In the genomic region with DNA sequence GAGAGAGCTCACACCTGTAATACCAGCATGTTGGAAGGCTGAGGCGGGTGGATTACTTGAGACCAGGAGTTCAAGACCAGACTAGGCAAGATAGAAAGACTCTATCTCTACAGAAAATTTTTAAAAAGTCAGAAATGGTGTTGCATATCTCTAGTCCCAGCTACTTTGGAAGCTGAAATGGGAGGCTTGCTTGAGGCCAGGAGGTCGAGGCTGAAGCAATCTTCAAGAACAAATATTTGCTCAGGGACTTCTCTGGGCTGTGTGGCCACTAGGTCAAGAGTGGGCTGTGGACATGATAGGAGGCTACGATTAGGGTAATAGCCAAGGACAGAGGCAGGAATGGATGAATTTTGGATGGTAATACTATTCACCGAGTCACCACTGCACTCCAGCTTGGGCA, we compare ENCODE assay signal across 1 cellular context.
TF ChIP-seq lines count a peak whose summit lies in the region.

No MANE protein-coding gene starts in this region.

TF ChIP-seq in HepG2, 621 proteins besides CTCF, POLR2A, EP300 and RAD21 (continued from another document and continues in another):
- TF ChIP-seq, protein P1, sequence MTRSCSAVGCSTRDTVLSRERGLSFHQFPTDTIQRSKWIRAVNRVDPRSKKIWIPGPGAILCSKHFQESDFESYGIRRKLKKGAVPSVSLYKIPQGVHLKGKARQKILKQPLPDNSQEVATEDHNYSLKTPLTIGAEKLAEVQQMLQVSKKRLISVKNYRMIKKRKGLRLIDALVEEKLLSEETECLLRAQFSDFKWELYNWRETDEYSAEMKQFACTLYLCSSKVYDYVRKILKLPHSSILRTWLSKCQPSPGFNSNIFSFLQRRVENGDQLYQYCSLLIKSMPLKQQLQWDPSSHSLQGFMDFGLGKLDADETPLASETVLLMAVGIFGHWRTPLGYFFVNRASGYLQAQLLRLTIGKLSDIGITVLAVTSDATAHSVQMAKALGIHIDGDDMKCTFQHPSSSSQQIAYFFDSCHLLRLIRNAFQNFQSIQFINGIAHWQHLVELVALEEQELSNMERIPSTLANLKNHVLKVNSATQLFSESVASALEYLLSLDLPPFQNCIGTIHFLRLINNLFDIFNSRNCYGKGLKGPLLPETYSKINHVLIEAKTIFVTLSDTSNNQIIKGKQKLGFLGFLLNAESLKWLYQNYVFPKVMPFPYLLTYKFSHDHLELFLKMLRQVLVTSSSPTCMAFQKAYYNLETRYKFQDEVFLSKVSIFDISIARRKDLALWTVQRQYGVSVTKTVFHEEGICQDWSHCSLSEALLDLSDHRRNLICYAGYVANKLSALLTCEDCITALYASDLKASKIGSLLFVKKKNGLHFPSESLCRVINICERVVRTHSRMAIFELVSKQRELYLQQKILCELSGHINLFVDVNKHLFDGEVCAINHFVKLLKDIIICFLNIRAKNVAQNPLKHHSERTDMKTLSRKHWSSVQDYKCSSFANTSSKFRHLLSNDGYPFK (CRISPR knock-in tag; IDR thresholded peaks at IDR 0.05; ENCODE audit: borderline replicate concordance), result no peak
- TF ChIP-seq, protein P2, sequence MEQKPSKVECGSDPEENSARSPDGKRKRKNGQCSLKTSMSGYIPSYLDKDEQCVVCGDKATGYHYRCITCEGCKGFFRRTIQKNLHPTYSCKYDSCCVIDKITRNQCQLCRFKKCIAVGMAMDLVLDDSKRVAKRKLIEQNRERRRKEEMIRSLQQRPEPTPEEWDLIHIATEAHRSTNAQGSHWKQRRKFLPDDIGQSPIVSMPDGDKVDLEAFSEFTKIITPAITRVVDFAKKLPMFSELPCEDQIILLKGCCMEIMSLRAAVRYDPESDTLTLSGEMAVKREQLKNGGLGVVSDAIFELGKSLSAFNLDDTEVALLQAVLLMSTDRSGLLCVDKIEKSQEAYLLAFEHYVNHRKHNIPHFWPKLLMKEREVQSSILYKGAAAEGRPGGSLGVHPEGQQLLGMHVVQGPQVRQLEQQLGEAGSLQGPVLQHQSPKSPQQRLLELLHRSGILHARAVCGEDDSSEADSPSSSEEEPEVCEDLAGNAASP (CRISPR knock-in tag; IDR thresholded peaks at IDR 0.05; ENCODE audit: borderline replicate concordance), result peak; percentile 85; the same call in 1 of the 2 replicates
- TF ChIP-seq, protein P3, sequence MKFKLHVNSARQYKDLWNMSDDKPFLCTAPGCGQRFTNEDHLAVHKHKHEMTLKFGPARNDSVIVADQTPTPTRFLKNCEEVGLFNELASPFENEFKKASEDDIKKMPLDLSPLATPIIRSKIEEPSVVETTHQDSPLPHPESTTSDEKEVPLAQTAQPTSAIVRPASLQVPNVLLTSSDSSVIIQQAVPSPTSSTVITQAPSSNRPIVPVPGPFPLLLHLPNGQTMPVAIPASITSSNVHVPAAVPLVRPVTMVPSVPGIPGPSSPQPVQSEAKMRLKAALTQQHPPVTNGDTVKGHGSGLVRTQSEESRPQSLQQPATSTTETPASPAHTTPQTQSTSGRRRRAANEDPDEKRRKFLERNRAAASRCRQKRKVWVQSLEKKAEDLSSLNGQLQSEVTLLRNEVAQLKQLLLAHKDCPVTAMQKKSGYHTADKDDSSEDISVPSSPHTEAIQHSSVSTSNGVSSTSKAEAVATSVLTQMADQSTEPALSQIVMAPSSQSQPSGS (CRISPR knock-in tag; IDR thresholded peaks at IDR 0.05), result no peak; the same call in 1 of the 2 replicates
- TF ChIP-seq, protein P4, sequence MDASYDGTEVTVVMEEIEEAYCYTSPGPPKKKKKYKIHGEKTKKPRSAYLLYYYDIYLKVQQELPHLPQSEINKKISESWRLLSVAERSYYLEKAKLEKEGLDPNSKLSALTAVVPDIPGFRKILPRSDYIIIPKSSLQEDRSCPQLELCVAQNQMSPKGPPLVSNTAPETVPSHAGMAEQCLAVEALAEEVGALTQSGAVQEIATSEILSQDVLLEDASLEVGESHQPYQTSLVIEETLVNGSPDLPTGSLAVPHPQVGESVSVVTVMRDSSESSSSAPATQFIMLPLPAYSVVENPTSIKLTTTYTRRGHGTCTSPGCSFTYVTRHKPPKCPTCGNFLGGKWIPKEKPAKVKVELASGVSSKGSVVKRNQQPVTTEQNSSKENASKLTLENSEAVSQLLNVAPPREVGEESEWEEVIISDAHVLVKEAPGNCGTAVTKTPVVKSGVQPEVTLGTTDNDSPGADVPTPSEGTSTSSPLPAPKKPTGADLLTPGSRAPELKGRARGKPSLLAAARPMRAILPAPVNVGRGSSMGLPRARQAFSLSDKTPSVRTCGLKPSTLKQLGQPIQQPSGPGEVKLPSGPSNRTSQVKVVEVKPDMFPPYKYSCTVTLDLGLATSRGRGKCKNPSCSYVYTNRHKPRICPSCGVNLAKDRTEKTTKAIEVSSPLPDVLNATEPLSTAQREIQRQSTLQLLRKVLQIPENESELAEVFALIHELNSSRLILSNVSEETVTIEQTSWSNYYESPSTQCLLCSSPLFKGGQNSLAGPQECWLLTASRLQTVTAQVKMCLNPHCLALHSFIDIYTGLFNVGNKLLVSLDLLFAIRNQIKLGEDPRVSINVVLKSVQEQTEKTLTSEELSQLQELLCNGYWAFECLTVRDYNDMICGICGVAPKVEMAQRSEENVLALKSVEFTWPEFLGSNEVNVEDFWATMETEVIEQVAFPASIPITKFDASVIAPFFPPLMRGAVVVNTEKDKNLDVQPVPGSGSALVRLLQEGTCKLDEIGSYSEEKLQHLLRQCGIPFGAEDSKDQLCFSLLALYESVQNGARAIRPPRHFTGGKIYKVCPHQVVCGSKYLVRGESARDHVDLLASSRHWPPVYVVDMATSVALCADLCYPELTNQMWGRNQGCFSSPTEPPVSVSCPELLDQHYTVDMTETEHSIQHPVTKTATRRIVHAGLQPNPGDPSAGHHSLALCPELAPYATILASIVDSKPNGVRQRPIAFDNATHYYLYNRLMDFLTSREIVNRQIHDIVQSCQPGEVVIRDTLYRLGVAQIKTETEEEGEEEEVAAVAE (CRISPR knock-in tag; IDR thresholded peaks at IDR 0.05; ENCODE audit: borderline replicate concordance), result 0 out of 2 replicates have a peak, but pooled peaks have one; percentile 34
- peak; percentile 76; the same call in 1 of the 2 replicates for TF ChIP-seq RXRA (CRISPR knock-in tag; IDR thresholded peaks at IDR 0.05)
- no peak for TF ChIP-seq FOXK2 (IDR thresholded peaks at IDR 0.05)
- no peak for TF ChIP-seq IKZF1 (IDR thresholded peaks at IDR 0.05)
- TF ChIP-seq ZBTB8A (CRISPR knock-in tag; IDR thresholded peaks at IDR 0.05; ENCODE audit: borderline replicate concordance, low read depth), result no peak
- TF ChIP-seq, protein P5, sequence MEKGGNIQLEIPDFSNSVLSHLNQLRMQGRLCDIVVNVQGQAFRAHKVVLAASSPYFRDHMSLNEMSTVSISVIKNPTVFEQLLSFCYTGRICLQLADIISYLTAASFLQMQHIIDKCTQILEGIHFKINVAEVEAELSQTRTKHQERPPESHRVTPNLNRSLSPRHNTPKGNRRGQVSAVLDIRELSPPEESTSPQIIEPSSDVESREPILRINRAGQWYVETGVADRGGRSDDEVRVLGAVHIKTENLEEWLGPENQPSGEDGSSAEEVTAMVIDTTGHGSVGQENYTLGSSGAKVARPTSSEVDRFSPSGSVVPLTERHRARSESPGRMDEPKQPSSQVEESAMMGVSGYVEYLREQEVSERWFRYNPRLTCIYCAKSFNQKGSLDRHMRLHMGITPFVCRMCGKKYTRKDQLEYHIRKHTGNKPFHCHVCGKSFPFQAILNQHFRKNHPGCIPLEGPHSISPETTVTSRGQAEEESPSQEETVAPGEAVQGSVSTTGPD (CRISPR knock-in tag; IDR thresholded peaks at IDR 0.05), result 0 out of 2 replicates have a peak, but pooled peaks have one; percentile 34
- TF ChIP-seq, protein P6, sequence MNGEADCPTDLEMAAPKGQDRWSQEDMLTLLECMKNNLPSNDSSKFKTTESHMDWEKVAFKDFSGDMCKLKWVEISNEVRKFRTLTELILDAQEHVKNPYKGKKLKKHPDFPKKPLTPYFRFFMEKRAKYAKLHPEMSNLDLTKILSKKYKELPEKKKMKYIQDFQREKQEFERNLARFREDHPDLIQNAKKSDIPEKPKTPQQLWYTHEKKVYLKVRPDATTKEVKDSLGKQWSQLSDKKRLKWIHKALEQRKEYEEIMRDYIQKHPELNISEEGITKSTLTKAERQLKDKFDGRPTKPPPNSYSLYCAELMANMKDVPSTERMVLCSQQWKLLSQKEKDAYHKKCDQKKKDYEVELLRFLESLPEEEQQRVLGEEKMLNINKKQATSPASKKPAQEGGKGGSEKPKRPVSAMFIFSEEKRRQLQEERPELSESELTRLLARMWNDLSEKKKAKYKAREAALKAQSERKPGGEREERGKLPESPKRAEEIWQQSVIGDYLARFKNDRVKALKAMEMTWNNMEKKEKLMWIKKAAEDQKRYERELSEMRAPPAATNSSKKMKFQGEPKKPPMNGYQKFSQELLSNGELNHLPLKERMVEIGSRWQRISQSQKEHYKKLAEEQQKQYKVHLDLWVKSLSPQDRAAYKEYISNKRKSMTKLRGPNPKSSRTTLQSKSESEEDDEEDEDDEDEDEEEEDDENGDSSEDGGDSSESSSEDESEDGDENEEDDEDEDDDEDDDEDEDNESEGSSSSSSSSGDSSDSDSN (CRISPR knock-in tag; IDR thresholded peaks at IDR 0.05), result no peak
- TF ChIP-seq KDM2A (CRISPR knock-in tag; IDR thresholded peaks at IDR 0.05; ENCODE audit: borderline replicate concordance, low read depth), result no peak
- TF ChIP-seq KDM3A (CRISPR knock-in tag; IDR thresholded peaks at IDR 0.05; ENCODE audit: low read depth), result peak; percentile 65; the same call in 1 of the 2 replicates
- TF ChIP-seq ZNF331 (CRISPR knock-in tag; IDR thresholded peaks at IDR 0.05), result peak; percentile 66; the same call in 1 of the 2 replicates
- TF ChIP-seq, protein P7, sequence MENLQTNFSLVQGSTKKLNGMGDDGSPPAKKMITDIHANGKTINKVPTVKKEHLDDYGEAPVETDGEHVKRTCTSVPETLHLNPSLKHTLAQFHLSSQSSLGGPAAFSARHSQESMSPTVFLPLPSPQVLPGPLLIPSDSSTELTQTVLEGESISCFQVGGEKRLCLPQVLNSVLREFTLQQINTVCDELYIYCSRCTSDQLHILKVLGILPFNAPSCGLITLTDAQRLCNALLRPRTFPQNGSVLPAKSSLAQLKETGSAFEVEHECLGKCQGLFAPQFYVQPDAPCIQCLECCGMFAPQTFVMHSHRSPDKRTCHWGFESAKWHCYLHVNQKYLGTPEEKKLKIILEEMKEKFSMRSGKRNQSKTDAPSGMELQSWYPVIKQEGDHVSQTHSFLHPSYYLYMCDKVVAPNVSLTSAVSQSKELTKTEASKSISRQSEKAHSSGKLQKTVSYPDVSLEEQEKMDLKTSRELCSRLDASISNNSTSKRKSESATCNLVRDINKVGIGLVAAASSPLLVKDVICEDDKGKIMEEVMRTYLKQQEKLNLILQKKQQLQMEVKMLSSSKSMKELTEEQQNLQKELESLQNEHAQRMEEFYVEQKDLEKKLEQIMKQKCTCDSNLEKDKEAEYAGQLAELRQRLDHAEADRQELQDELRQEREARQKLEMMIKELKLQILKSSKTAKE (CRISPR knock-in tag; IDR thresholded peaks at IDR 0.05; ENCODE audit: borderline replicate concordance), result 0 out of 2 replicates have a peak, but pooled peaks have one; percentile 42
- no peak for TF ChIP-seq ZFYVE20 (CRISPR knock-in tag; IDR thresholded peaks at IDR 0.05; ENCODE audit: borderline replicate concordance, low read depth)
- TF ChIP-seq FOXO1 (CRISPR knock-in tag; IDR thresholded peaks at IDR 0.05), result peak; percentile 75; the same call in 1 of the 2 replicates
- peak; percentile 88 for TF ChIP-seq ZNF296 (CRISPR knock-in tag; conservative IDR thresholded peaks at IDR 0.05)
- no peak for TF ChIP-seq ZNF441 (CRISPR knock-in tag; IDR thresholded peaks at IDR 0.05; ENCODE audit: borderline replicate concordance)
- no peak for TF ChIP-seq GTF2F1 (IDR thresholded peaks at IDR 0.05; ENCODE audit: low read length)
- no peak for TF ChIP-seq FOXC1 (CRISPR knock-in tag; IDR thresholded peaks at IDR 0.05; ENCODE audit: borderline replicate concordance)
- TF ChIP-seq MBD4 (IDR thresholded peaks at IDR 0.05; ENCODE audit: borderline replicate concordance, low read length), result peak; percentile 57; the same call in 1 of the 2 replicates
- TF ChIP-seq, protein P8, sequence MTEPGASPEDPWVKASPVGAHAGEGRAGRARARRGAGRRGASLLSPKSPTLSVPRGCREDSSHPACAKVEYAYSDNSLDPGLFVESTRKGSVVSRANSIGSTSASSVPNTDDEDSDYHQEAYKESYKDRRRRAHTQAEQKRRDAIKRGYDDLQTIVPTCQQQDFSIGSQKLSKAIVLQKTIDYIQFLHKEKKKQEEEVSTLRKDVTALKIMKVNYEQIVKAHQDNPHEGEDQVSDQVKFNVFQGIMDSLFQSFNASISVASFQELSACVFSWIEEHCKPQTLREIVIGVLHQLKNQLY (CRISPR knock-in tag; IDR thresholded peaks at IDR 0.05), result peak; percentile 38; the same call in 1 of the 2 replicates
- peak; percentile 20; the same call in 1 of the 2 replicates for TF ChIP-seq THAP11 (CRISPR knock-in tag; IDR thresholded peaks at IDR 0.05)
- TF ChIP-seq, protein P9, sequence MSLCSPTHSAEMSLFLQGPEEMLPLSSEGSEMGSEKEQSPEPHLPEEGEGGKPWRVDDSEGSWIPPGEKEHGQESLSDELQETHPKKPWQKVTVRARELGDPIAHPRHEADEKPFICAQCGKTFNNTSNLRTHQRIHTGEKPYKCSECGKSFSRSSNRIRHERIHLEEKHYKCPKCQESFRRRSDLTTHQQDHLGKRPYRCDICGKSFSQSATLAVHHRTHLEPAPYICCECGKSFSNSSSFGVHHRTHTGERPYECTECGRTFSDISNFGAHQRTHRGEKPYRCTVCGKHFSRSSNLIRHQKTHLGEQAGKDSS (CRISPR knock-in tag; IDR thresholded peaks at IDR 0.05; ENCODE audit: borderline replicate concordance, low read depth), result no peak
- TF ChIP-seq ZNF788 (CRISPR knock-in tag; IDR thresholded peaks at IDR 0.05; ENCODE audit: borderline replicate concordance), result no peak
